Comparison of ENCODE assay signal across 8 cellular contexts in genomic region chr9:134099123-134099761, GRCh38. TPM values are rescaled to one million over a fixed set of nuclear protein-coding genes. Genes with fewer than 3 reads are reported as not detected.
DNase-seq lines count a peak whose midpoint lies in the region; ATAC-seq, FAIRE-seq and TF ChIP-seq lines count a peak whose summit lies in the region.

No MANE protein-coding gene starts in this region.

- H3K27me3 ChIP-seq in upper lobe of left lung = no peaks in the 10 kb centered on the region

- POLR2A ChIA-PET in A549 (lab: Yijun Ruan, JAX) = no interaction called here

- H3K27ac Mint-ChIP-seq in effector memory CD8-positive, alpha-beta T cell = no peak overlapping the region
- H3K27ac Mint-ChIP-seq in nephron = no peak overlapping the region

- no peak overlapping the region for H3K27ac ChIP-seq in A549
- no peak overlapping the region for H3K27ac ChIP-seq in upper lobe of left lung

- DNase-seq in A549 (ENCODE audit: low read depth in 1 of 2, low spot score in 1 of 2) (peak; percentile 64 to 67), GM13976 (ENCODE audit: low spot score) (peak; percentile 76), NCI-H460 (ENCODE audit: extremely low read depth, low read depth) (peak; percentile 56), upper lobe of left lung (peak; percentile 36 to 43)
- peak; percentile 62 for DNase-seq in activated CD4-positive, alpha-beta T cell treated with anti-CD3 and anti-CD28 coated beads, Interleukin-2, amount 50 U/mL, for 1 hour
- DNase-seq in effector memory CD8-positive, alpha-beta T cell = peak; percentile 49 to 72 (median 58)

- H3K36me3 ChIP-seq in upper lobe of left lung = no peaks in the 10 kb centered on the region

- TF ChIP-seq CTCF in A549 (IDR thresholded peaks at IDR 0.05) (peak; percentile 78), GM13976 (IDR thresholded peaks at IDR 0.05; ENCODE audit: borderline replicate concordance, control extremely low read depth, extremely low read depth, insufficient read depth, missing control alignments) (peak; percentile 67), nephron (IDR thresholded peaks at IDR 0.05; ENCODE audit: unreplicated experiment in 3 of 3) (peak in 2 of 3 experiments; percentile 37 to 46), upper lobe of left lung (IDR thresholded peaks at IDR 0.05) (peak; percentile 53 to 79 (median 68))

- H3K4me3 ChIP-seq in A549 (no peak overlapping the region), upper lobe of left lung (no peak overlapping the region)

- TF ChIP-seq EP300 in A549 (IDR thresholded peaks at IDR 0.05) (no peak), upper lobe of left lung (IDR thresholded peaks at IDR 0.05) (no peak)

- peak; percentile 73 to 87 for TF ChIP-seq RAD21 in A549 (conservative IDR thresholded peaks at IDR 0.05 in 1 of 2, IDR thresholded peaks at IDR 0.05 in 1 of 2)

- H3K9me3 Mint-ChIP-seq in effector memory CD8-positive, alpha-beta T cell = no peaks in the 10 kb centered on the region
- H3K9me3 Mint-ChIP-seq in nephron = peaks cover 6% of the 10 kb centered on the region

- H3K4me1 Mint-ChIP-seq in effector memory CD8-positive, alpha-beta T cell (ENCODE audit: low read depth in 2 of 2) = peaks cover 3 to 5% of the 10 kb centered on the region in 2 donors
- H3K4me1 Mint-ChIP-seq in nephron = no peaks in the 10 kb centered on the region

- H3K4me1 ChIP-seq in A549 (no peaks in the 10 kb centered on the region), upper lobe of left lung (no peaks in the 10 kb centered on the region)

- ATAC-seq in A549 = peak; percentile 75 to 87
- ATAC-seq in effector memory CD8-positive, alpha-beta T cell (replicated peaks) = peak; percentile 79
- ATAC-seq in upper lobe of left lung (ENCODE audit: low FRiP score in 2 of 2) = peak; percentile 75 to 80
- ATAC-seq in GM21717 (IDR thresholded peaks at IDR 0.05; ENCODE audit: unreplicated experiment) = no peak

- H3K4me3 Mint-ChIP-seq in effector memory CD8-positive, alpha-beta T cell = no peak overlapping the region
- no peak overlapping the region for H3K4me3 Mint-ChIP-seq in nephron

- CTCF ChIA-PET in A549 (lab: Yijun Ruan, JAX) = interaction anchor here (0.6 to 2.6 kb wide), 19 partner anchors 9 to 318 kb away, joined by 3 to 15 read pairs (median 4); partner anchors contain the start of gene BRD3OS

- peaks cover 27 to 64% of the 10 kb centered on the region in 2 donors for H3K27me3 Mint-ChIP-seq in effector memory CD8-positive, alpha-beta T cell
- H3K27me3 Mint-ChIP-seq in nephron (ENCODE audit: low read depth) = peaks cover 21% of the 10 kb centered on the region

- H3K36me3 Mint-ChIP-seq in effector memory CD8-positive, alpha-beta T cell (ENCODE audit: insufficient read depth) = no peaks in the 10 kb centered on the region
- H3K36me3 Mint-ChIP-seq in nephron (ENCODE audit: low read depth) = no peaks in the 10 kb centered on the region

- in situ Hi-C loops in GM13976 (cut with MboI; ENCODE audit: low sequenced_read_pairs, unreplicated experiment) = no loop called here

- no peak; the same call in 1 of the 2 replicates for TF ChIP-seq POLR2A in A549 (IDR thresholded peaks at IDR 0.05; ENCODE audit: low read length)
- no peak for TF ChIP-seq POLR2A in upper lobe of left lung (IDR thresholded peaks at IDR 0.05)

- WGBS in A549 (ENCODE audit: missing lambda C conversion rate) = 19% methylated on average over 13 of the region's 13 CpGs
- 41 to 52% methylated on average over 10 to 13 of the region's 13 CpGs for WGBS in upper lobe of left lung, 2 donors

- H3K4me2 ChIP-seq in A549 = peak overlapping the region; percentile 51

- FAIRE-seq in A549 (lab: Jason Lieb, UNC) = no peak

- H3K9me3 ChIP-seq in A549 (no peaks in the 10 kb centered on the region), upper lobe of left lung (no peaks in the 10 kb centered on the region)

TF ChIP-seq in A549, 52 proteins besides CTCF, POLR2A, EP300 and RAD21:
- TF ChIP-seq, protein P1, sequence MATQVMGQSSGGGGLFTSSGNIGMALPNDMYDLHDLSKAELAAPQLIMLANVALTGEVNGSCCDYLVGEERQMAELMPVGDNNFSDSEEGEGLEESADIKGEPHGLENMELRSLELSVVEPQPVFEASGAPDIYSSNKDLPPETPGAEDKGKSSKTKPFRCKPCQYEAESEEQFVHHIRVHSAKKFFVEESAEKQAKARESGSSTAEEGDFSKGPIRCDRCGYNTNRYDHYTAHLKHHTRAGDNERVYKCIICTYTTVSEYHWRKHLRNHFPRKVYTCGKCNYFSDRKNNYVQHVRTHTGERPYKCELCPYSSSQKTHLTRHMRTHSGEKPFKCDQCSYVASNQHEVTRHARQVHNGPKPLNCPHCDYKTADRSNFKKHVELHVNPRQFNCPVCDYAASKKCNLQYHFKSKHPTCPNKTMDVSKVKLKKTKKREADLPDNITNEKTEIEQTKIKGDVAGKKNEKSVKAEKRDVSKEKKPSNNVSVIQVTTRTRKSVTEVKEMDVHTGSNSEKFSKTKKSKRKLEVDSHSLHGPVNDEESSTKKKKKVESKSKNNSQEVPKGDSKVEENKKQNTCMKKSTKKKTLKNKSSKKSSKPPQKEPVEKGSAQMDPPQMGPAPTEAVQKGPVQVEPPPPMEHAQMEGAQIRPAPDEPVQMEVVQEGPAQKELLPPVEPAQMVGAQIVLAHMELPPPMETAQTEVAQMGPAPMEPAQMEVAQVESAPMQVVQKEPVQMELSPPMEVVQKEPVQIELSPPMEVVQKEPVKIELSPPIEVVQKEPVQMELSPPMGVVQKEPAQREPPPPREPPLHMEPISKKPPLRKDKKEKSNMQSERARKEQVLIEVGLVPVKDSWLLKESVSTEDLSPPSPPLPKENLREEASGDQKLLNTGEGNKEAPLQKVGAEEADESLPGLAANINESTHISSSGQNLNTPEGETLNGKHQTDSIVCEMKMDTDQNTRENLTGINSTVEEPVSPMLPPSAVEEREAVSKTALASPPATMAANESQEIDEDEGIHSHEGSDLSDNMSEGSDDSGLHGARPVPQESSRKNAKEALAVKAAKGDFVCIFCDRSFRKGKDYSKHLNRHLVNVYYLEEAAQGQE (IDR thresholded peaks at IDR 0.05) = no peak
- peak; percentile 55 for TF ChIP-seq SMC3 (IDR thresholded peaks at IDR 0.05)

RNA-seq across cellular contexts. Expression of gene BRD3, which starts 31.4 kb away (rescaled TPM):
- polyA plus RNA-seq in A549 (2011; rRNA removed) = 8.9 and 9.0 TPM in 2 replicates
- polyA plus RNA-seq in A549 (2012; cell fraction: cytosol; rRNA removed) = 9.7 and 13.0 TPM in 2 replicates
- polyA plus RNA-seq in A549 (2012; cell fraction: nucleus; rRNA removed) = 25.7 and 37.1 TPM in 2 replicates
- polyA plus RNA-seq in A549 (2017; fragmentation: RNase III; extraction: RNeasy Plus Mini Kit Qiagen cat#74134 plus additional on column Dnase treatment) = 12.4 to 15.3 TPM (median 15.0 TPM) in 3 replicates
- 8.7 and 20.2 TPM in 2 replicates for polyA minus RNA-seq in A549 (2011; rRNA and poly(A)+ RNA removed)
- 7.8 and 9.0 TPM in 2 replicates for total RNA-seq in NCI-H460 (2014; rRNA removed; shearing (Covaris generic))
- polyA plus RNA-seq in NCI-H460 (2014; cell fraction: nucleus; rRNA removed) = 3.1 and 11.3 TPM in 2 replicates
- 10 to 100 TPM; 20.2 to 87.7 (median 44.3) TPM for total RNA-seq in upper lobe of left lung

RNA-seq across cellular contexts. Expression of gene WDR5, which starts 36.6 kb away (rescaled TPM):
- polyA plus RNA-seq in A549 (2011; rRNA removed) (36.8 and 37.9 TPM in 2 replicates), A549 (2017; fragmentation: RNase III; extraction: RNeasy Plus Mini Kit Qiagen cat#74134 plus additional on column Dnase treatment) (44.3 to 48.7 TPM (median 46.0 TPM) in 3 replicates)
- polyA plus RNA-seq in A549 (2012; cell fraction: cytosol; rRNA removed) = 47.4 and 56.6 TPM in 2 replicates
- polyA plus RNA-seq in A549 (2012; cell fraction: nucleus; rRNA removed) = 85.1 and 95.2 TPM in 2 replicates
- polyA minus RNA-seq in A549 (2011; rRNA and poly(A)+ RNA removed) = 22.7 and 29.4 TPM in 2 replicates
- 27.2 and 32.3 TPM in 2 replicates for total RNA-seq in NCI-H460 (2014; rRNA removed; shearing (Covaris generic))
- 68.9 and 75.1 TPM in 2 replicates for polyA plus RNA-seq in NCI-H460 (2014; cell fraction: nucleus; rRNA removed)
- 10 to 100 TPM; 23.3 to 48.2 (median 27.3) TPM for total RNA-seq in upper lobe of left lung
